ENCODE assay signal across 2 cellular contexts in genomic region chr17:1379208-1379929, GRCh38.
A peak's percentile ranks its signal among the peaks of the same experiment; 100 is the strongest.
TF ChIP-seq lines count a peak whose summit lies in the region.

No MANE protein-coding gene starts in this region.

TF ChIP-seq in HEK293, 187 proteins besides CTCF, POLR2A, EP300 and RAD21:
- TF ChIP-seq HOXD13 (CRISPR knock-in tag; IDR thresholded peaks at IDR 0.05; ENCODE audit: borderline replicate concordance) (no peak), ZFP37 (tag by site-specific recombination; IDR thresholded peaks at IDR 0.05) (no peak), ZNF394 (tag by site-specific recombination; IDR thresholded peaks at IDR 0.05; ENCODE audit: borderline replicate concordance) (peak; percentile 55; the same call in 1 of the 2 replicates), ZBTB7A (tag by site-specific recombination; IDR thresholded peaks at IDR 0.05; ENCODE audit: low read depth) (no peak), ZNF621 (tag by site-specific recombination; IDR thresholded peaks at IDR 0.05) (no peak)
- TF ChIP-seq, protein P1, sequence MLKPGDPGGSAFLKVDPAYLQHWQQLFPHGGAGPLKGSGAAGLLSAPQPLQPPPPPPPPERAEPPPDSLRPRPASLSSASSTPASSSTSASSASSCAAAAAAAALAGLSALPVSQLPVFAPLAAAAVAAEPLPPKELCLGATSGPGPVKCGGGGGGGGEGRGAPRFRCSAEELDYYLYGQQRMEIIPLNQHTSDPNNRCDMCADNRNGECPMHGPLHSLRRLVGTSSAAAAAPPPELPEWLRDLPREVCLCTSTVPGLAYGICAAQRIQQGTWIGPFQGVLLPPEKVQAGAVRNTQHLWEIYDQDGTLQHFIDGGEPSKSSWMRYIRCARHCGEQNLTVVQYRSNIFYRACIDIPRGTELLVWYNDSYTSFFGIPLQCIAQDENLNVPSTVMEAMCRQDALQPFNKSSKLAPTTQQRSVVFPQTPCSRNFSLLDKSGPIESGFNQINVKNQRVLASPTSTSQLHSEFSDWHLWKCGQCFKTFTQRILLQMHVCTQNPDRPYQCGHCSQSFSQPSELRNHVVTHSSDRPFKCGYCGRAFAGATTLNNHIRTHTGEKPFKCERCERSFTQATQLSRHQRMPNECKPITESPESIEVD (tag by site-specific recombination; IDR thresholded peaks at IDR 0.05), result peak; percentile 34

TF ChIP-seq in GM12878, 131 proteins besides CTCF, POLR2A, EP300 and RAD21:
- TF ChIP-seq, protein P2, sequence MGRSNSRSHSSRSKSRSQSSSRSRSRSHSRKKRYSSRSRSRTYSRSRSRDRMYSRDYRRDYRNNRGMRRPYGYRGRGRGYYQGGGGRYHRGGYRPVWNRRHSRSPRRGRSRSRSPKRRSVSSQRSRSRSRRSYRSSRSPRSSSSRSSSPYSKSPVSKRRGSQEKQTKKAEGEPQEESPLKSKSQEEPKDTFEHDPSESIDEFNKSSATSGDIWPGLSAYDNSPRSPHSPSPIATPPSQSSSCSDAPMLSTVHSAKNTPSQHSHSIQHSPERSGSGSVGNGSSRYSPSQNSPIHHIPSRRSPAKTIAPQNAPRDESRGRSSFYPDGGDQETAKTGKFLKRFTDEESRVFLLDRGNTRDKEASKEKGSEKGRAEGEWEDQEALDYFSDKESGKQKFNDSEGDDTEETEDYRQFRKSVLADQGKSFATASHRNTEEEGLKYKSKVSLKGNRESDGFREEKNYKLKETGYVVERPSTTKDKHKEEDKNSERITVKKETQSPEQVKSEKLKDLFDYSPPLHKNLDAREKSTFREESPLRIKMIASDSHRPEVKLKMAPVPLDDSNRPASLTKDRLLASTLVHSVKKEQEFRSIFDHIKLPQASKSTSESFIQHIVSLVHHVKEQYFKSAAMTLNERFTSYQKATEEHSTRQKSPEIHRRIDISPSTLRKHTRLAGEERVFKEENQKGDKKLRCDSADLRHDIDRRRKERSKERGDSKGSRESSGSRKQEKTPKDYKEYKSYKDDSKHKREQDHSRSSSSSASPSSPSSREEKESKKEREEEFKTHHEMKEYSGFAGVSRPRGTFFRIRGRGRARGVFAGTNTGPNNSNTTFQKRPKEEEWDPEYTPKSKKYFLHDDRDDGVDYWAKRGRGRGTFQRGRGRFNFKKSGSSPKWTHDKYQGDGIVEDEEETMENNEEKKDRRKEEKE (IDR thresholded peaks at IDR 0.05), result no peak
- TF ChIP-seq CHD2 (IDR thresholded peaks at IDR 0.05; ENCODE audit: borderline replicate concordance, low read depth, low read length), result no peak
- no peak for TF ChIP-seq TAF1 (IDR thresholded peaks at IDR 0.05; ENCODE audit: borderline replicate concordance, low read depth, low read length)
